14 cellular contexts compared by ENCODE assay signal in genomic region chr5:59732806-59733205, GRCh38.
DNase-seq lines count a peak whose midpoint lies in the region; ATAC-seq and TF ChIP-seq lines count a peak whose summit lies in the region.
"Had no signal": no experiment of that assay in that cellular context is flagged by ENCODE, and none has a peak within 500 bp of the region (broad histone marks: within the 10 kb centered on the region; RNA-seq: fewer than 3 reads in every experiment).

No MANE protein-coding gene starts in this region.

- no peaks in the 10 kb centered on the region for H3K36me3 ChIP-seq in osteoblast (ENCODE audit: insufficient read depth, low read length)

- no peak for ATAC-seq in activated T-cell treated with anti-CD3 and anti-CD28 coated beads, Interleukin-2, amount 50 U/mL, for 72 hours (replicated peaks in 1 of 2)
- ATAC-seq: CD8-positive, alpha-beta T cell had no signal

- H3K9me3 ChIP-seq in osteoblast (ENCODE audit: low read depth, low read length), result no peaks in the 10 kb centered on the region
- H3K9me3 ChIP-seq: Caco-2 had no signal

- no peak overlapping the region for H3K4me3 Mint-ChIP-seq in activated T-cell treated with anti-CD3 and anti-CD28 coated beads, Interleukin-2, amount 50 U/mL, for 72 hours
- no peak overlapping the region for H3K4me3 Mint-ChIP-seq in neural crest cell
- H3K4me3 Mint-ChIP-seq: CD14-positive monocyte; CD8-positive, alpha-beta T cell had no signal

- no peak overlapping the region for H3K4me3 ChIP-seq in osteoblast (ENCODE audit: insufficient read depth, low read length)

- H3K9me3 Mint-ChIP-seq in activated T-cell treated with anti-CD3 and anti-CD28 coated beads, Interleukin-2, amount 50 U/mL, for 72 hours, result no peaks in the 10 kb centered on the region
- H3K9me3 Mint-ChIP-seq in neural crest cell, result no peaks in the 10 kb centered on the region
- H3K9me3 Mint-ChIP-seq: CD14-positive monocyte; CD8-positive, alpha-beta T cell had no signal

- TF ChIP-seq CTCF in neural crest cell (conservative IDR thresholded peaks at IDR 0.05), result no peak
- TF ChIP-seq CTCF in osteoblast (IDR thresholded peaks at IDR 0.05; ENCODE audit: extremely low read depth, low read depth, low read length), result no peak

- peaks cover 6% of the 10 kb centered on the region for H3K27me3 Mint-ChIP-seq in activated T-cell treated with anti-CD3 and anti-CD28 coated beads, Interleukin-2, amount 50 U/mL, for 72 hours (ENCODE audit: low read depth)
- no peaks in the 10 kb centered on the region for H3K27me3 Mint-ChIP-seq in neural crest cell (ENCODE audit: low read depth)

- H3K27me3 ChIP-seq in osteoblast (ENCODE audit: insufficient read depth, low read length), result no peaks in the 10 kb centered on the region

- H3K27ac Mint-ChIP-seq in activated T-cell treated with anti-CD3 and anti-CD28 coated beads, Interleukin-2, amount 50 U/mL, for 72 hours, result peak overlapping the region; percentile 9
- peak overlapping the region; percentile 29 for H3K27ac Mint-ChIP-seq in neural crest cell (ENCODE audit: unreplicated experiment)
- H3K27ac Mint-ChIP-seq: CD8-positive, alpha-beta T cell had no signal

- no peaks in the 10 kb centered on the region for H3K4me1 ChIP-seq in osteoblast (ENCODE audit: insufficient read depth, low read length)
- H3K4me1 ChIP-seq: Caco-2 had no signal

- H3K4me2 ChIP-seq in osteoblast (ENCODE audit: insufficient read depth, low read length), result no peak overlapping the region

- H3K4me1 Mint-ChIP-seq in activated T-cell treated with anti-CD3 and anti-CD28 coated beads, Interleukin-2, amount 50 U/mL, for 72 hours (ENCODE audit: low read depth), result no peaks in the 10 kb centered on the region
- H3K4me1 Mint-ChIP-seq in neural crest cell, result peaks cover 41% of the 10 kb centered on the region
- H3K4me1 Mint-ChIP-seq: CD14-positive monocyte had no signal

- H2AFZ ChIP-seq in osteoblast (ENCODE audit: low read length), result no peak overlapping the region

- no peaks in the 10 kb centered on the region for H3K36me3 Mint-ChIP-seq in activated T-cell treated with anti-CD3 and anti-CD28 coated beads, Interleukin-2, amount 50 U/mL, for 72 hours (ENCODE audit: insufficient read depth in 2 of 2)
- H3K36me3 Mint-ChIP-seq in neural crest cell (ENCODE audit: low read depth), result no peaks in the 10 kb centered on the region
- H3K36me3 Mint-ChIP-seq: CD8-positive, alpha-beta T cell had no signal

- no peaks in the 10 kb centered on the region for H4K20me1 ChIP-seq in osteoblast (ENCODE audit: insufficient read depth, low read length)

- no peak overlapping the region for H3K27ac ChIP-seq in osteoblast (ENCODE audit: low read depth, low read length)
- H3K27ac ChIP-seq: 22Rv1 had no signal

- no peak for DNase-seq in activated T-cell treated with anti-CD3 and anti-CD28 coated beads, Interleukin-2, amount 50 U/mL, for 72 hours
- no peak for DNase-seq in activated T-cell treated with anti-CD3 and anti-CD28 coated beads, Interleukin-2, amount 50 U/mL, for 1 hour
- DNase-seq in fibroblast of gingiva (ENCODE audit: low read depth) (peak; percentile 71), neural crest cell (ENCODE audit: low read depth, low spot score) (no peak), retina (no peak), osteoblast (ENCODE audit: insufficient read length, low spot score, missing footprints) (no peak)
- no peak for DNase-seq in activated CD4-positive, alpha-beta T cell treated with anti-CD3 and anti-CD28 coated beads for 48 hours
- DNase-seq: Caco-2; CD8-positive, alpha-beta T cell; DND-41; GDM1; IMR-90 had no signal

- H3K79me2 ChIP-seq in osteoblast (ENCODE audit: insufficient read depth, low read length), result no peaks in the 10 kb centered on the region
